ENCODE assay signal across 1 cellular context in genomic region chr2:69946351-69947077, GRCh38.
A peak's percentile ranks its signal among the peaks of the same experiment; 100 is the strongest.
TF ChIP-seq lines count a peak whose summit lies in the region.

No MANE protein-coding gene starts in this region.

TF ChIP-seq in HepG2, 621 proteins besides CTCF, POLR2A, EP300 and RAD21 (continued from another document and continues in another):
- TF ChIP-seq YY1 (IDR thresholded peaks at IDR 0.05; ENCODE audit: insufficient read depth, insufficient replicate concordance, low read depth, low read length): no peak
- no peak for TF ChIP-seq ZNF558 (CRISPR knock-in tag; IDR thresholded peaks at IDR 0.05; ENCODE audit: borderline replicate concordance)
- no peak for TF ChIP-seq ZNF230 (CRISPR knock-in tag; IDR thresholded peaks at IDR 0.05)
- TF ChIP-seq ZNF503 (CRISPR knock-in tag; IDR thresholded peaks at IDR 0.05): no peak
- TF ChIP-seq ZNF292 (CRISPR knock-in tag; IDR thresholded peaks at IDR 0.05; ENCODE audit: borderline replicate concordance, low read depth): peak; percentile 84
- TF ChIP-seq ZNF546 (CRISPR knock-in tag; conservative IDR thresholded peaks at IDR 0.05): no peak
- TF ChIP-seq KLF12 (CRISPR knock-in tag; IDR thresholded peaks at IDR 0.05; ENCODE audit: borderline replicate concordance): no peak
- TF ChIP-seq ZNF878 (CRISPR knock-in tag; IDR thresholded peaks at IDR 0.05): 0 out of 2 replicates have a peak, but pooled peaks have one; percentile 21
- TF ChIP-seq ZNF770 (CRISPR knock-in tag; IDR thresholded peaks at IDR 0.05): no peak
- TF ChIP-seq ETS1 (CRISPR knock-in tag; IDR thresholded peaks at IDR 0.05): no peak
- no peak for TF ChIP-seq ZNF788 (CRISPR knock-in tag; IDR thresholded peaks at IDR 0.05; ENCODE audit: borderline replicate concordance)
- no peak for TF ChIP-seq PHF5A (CRISPR knock-in tag; IDR thresholded peaks at IDR 0.05; ENCODE audit: low read depth, unreplicated experiment)
- no peak for TF ChIP-seq ZFAT (CRISPR knock-in tag; conservative IDR thresholded peaks at IDR 0.05)
- TF ChIP-seq ZNF496 (CRISPR knock-in tag; IDR thresholded peaks at IDR 0.05; ENCODE audit: insufficient replicate concordance): no peak
- no peak for TF ChIP-seq SRSF1 (optimal IDR thresholded peaks at IDR 0.05; ENCODE audit: low read depth, low read length)
- TF ChIP-seq NFIB (CRISPR knock-in tag; IDR thresholded peaks at IDR 0.05; ENCODE audit: borderline replicate concordance): no peak
- TF ChIP-seq ATF3 (CRISPR knock-in tag; IDR thresholded peaks at IDR 0.05): peak; percentile 74
- TF ChIP-seq ZFP36L2 (CRISPR knock-in tag; IDR thresholded peaks at IDR 0.05): no peak
- TF ChIP-seq MEF2D (CRISPR knock-in tag; IDR thresholded peaks at IDR 0.05): 0 out of 2 replicates have a peak, but pooled peaks have one; percentile 23
- no peak for TF ChIP-seq RNF2 (conservative IDR thresholded peaks at IDR 0.05; ENCODE audit: low read depth)
- no peak for TF ChIP-seq TFDP1 (CRISPR knock-in tag; IDR thresholded peaks at IDR 0.05; ENCODE audit: borderline replicate concordance)
- no peak for TF ChIP-seq NFKB2 (CRISPR knock-in tag; IDR thresholded peaks at IDR 0.05; ENCODE audit: borderline replicate concordance)
- TF ChIP-seq SIN3A (IDR thresholded peaks at IDR 0.05; ENCODE audit: borderline replicate concordance, low read depth, low read length): no peak
- no peak for TF ChIP-seq ZNF589 (CRISPR knock-in tag; conservative IDR thresholded peaks at IDR 0.05)
- TF ChIP-seq FOXP1 (IDR thresholded peaks at IDR 0.05): no peak
- peak; percentile 78 for TF ChIP-seq FOXP1 (CRISPR knock-in tag; IDR thresholded peaks at IDR 0.05)
- no peak for TF ChIP-seq TSC22D2 (CRISPR knock-in tag; IDR thresholded peaks at IDR 0.05; ENCODE audit: borderline replicate concordance)
- TF ChIP-seq NCOA1 (CRISPR knock-in tag; IDR thresholded peaks at IDR 0.05): no peak
- peak; percentile 24; the same call in 1 of the 2 replicates for TF ChIP-seq PITX1 (CRISPR knock-in tag; IDR thresholded peaks at IDR 0.05)
- TF ChIP-seq ARNT2 (CRISPR knock-in tag; IDR thresholded peaks at IDR 0.05; ENCODE audit: low read depth): no peak
- peak; percentile 24; the same call in 1 of the 2 replicates for TF ChIP-seq SOX5 (CRISPR knock-in tag; IDR thresholded peaks at IDR 0.05; ENCODE audit: borderline replicate concordance)
- peak; percentile 36; the same call in 1 of the 2 replicates for TF ChIP-seq HMGXB3 (CRISPR knock-in tag; IDR thresholded peaks at IDR 0.05; ENCODE audit: borderline replicate concordance)
- 0 out of 2 replicates have a peak, but pooled peaks have one; percentile 23 for TF ChIP-seq YEATS4 (CRISPR knock-in tag; IDR thresholded peaks at IDR 0.05; ENCODE audit: borderline replicate concordance)
- no peak for TF ChIP-seq ZNF703 (CRISPR knock-in tag; IDR thresholded peaks at IDR 0.05; ENCODE audit: borderline replicate concordance)
- TF ChIP-seq RERE (CRISPR knock-in tag; IDR thresholded peaks at IDR 0.05; ENCODE audit: low read depth): no peak
- no peak for TF ChIP-seq ZNF451 (CRISPR knock-in tag; IDR thresholded peaks at IDR 0.05)
- TF ChIP-seq TERF1 (CRISPR knock-in tag; IDR thresholded peaks at IDR 0.05): no peak
- no peak for TF ChIP-seq TEAD3 (CRISPR knock-in tag; optimal IDR thresholded peaks at IDR 0.05; ENCODE audit: borderline replicate concordance)
- TF ChIP-seq ZNF790 (CRISPR knock-in tag; IDR thresholded peaks at IDR 0.05; ENCODE audit: borderline replicate concordance): no peak
- TF ChIP-seq SCMH1 (CRISPR knock-in tag; IDR thresholded peaks at IDR 0.05; ENCODE audit: borderline replicate concordance): no peak
- TF ChIP-seq U2AF1 (optimal IDR thresholded peaks at IDR 0.05; ENCODE audit: low read depth, low read length): no peak
- TF ChIP-seq ZFP90 (CRISPR knock-in tag; IDR thresholded peaks at IDR 0.05; ENCODE audit: borderline replicate concordance): no peak
- TF ChIP-seq SMYD3 (CRISPR knock-in tag; IDR thresholded peaks at IDR 0.05): 0 out of 2 replicates have a peak, but pooled peaks have one; percentile 49
- no peak for TF ChIP-seq TBP (CRISPR knock-in tag; IDR thresholded peaks at IDR 0.05)
- peak; percentile 80; the same call in 1 of the 2 replicates for TF ChIP-seq ZNF691 (CRISPR knock-in tag; IDR thresholded peaks at IDR 0.05; ENCODE audit: borderline replicate concordance, low read depth)
- no peak for TF ChIP-seq HNRNPK (IDR thresholded peaks at IDR 0.05; ENCODE audit: low read depth, low read length, poor library complexity, severe bottlenecking)
- TF ChIP-seq ZFP36L1 (CRISPR knock-in tag; IDR thresholded peaks at IDR 0.05): no peak
- TF ChIP-seq SMAD3 (CRISPR knock-in tag; IDR thresholded peaks at IDR 0.05): no peak; the same call in 1 of the 2 replicates
- TF ChIP-seq ZNF780A (CRISPR knock-in tag; IDR thresholded peaks at IDR 0.05): no peak
- no peak; the same call in 1 of the 2 replicates for TF ChIP-seq CEBPG (CRISPR knock-in tag; IDR thresholded peaks at IDR 0.05)
